ENCODE assay signal across 14 cellular contexts in the genomic region with DNA sequence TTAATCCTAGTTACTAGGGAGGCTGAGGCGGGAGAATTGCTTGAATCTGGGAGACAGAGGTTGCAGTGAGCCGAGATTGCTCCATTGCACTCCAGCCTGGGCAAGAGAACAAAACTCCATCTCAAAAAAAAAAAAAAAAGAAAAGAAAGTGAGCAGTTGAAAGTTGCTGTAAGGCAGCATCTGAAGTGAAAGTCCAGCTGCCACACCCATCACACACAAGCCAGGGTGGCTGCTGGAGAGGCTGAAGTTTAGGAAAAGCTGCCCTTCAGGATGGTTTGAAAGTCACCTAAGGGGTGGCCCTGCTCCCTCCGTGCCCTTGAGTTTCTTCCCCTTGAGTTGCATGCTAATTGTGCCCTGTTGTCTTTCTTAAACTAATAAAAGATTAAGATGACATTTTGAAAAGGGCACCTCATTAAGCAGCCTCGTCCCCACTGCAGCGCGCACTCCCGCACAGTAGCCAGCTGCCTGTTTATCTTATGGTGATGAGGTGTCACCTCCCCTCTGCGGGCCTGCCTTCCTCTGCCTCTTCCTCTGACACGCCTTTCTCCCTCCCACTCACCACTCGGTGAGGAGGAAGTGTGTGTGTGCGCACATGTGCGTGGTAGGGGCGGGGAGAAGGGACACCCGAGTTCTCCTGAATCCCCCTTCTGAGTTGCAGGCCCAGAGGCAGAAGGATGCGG.
DNase-seq lines count a peak whose midpoint lies in the region; ATAC-seq, FAIRE-seq and TF ChIP-seq lines count a peak whose summit lies in the region.
"Had no signal": no experiment of that assay in that cellular context is flagged by ENCODE, and none has a peak within 500 bp of the region (broad histone marks: within the 10 kb centered on the region; RNA-seq: fewer than 3 reads in every experiment).

No MANE protein-coding gene starts in this region.

- H2AFZ ChIP-seq in K562 (ENCODE audit: low read depth, low read length), result peak overlapping the region; percentile 79
- H2AFZ ChIP-seq: parathyroid adenoma had no signal

- WGBS in K562 (ENCODE audit: insufficient coverage, low coverage, missing lambda C conversion rate), result 7% methylated on average over 11 of the region's 15 CpGs
- WGBS in aorta, 2 donors, result 79 to 81% methylated on average over 15 of the region's 15 CpGs

- no peak for TF ChIP-seq CTCF in K562 (IDR thresholded peaks at IDR 0.05 in 2 of 3, conservative IDR thresholded peaks at IDR 0.05 in 1 of 3; ENCODE audit: insufficient read depth in 2 of 3, low read depth in 1 of 3, low read length in 3 of 3)
- TF ChIP-seq CTCF in foreskin fibroblast (IDR thresholded peaks at IDR 0.05; ENCODE audit: low read depth, low read length), result no peak

- no peak for FAIRE-seq in K562 (lab: Jason Lieb, UNC)

- intact Hi-C loops in K562 (cut with micrococcal nuclease), result loop anchor here (10.0 kb wide), 1 partner anchor 191 kb away; no protein-coding TSS in a partner anchor
- intact Hi-C loops in aorta (cut with DNase I), result loop anchor here (5.0 to 10.0 kb wide), 3 partner anchors 619 to 891 kb away; a partner anchor contains a TSS

- BruUV-seq in K562 (replicated peaks; lab: Mats Ljungman, UMichigan), result no TSS peak

- DNase-seq in activated CD4-positive, alpha-beta T cell treated with anti-CD3 and anti-CD28 coated beads, Interleukin-2, amount 50 U/mL, for 48 hours, result peak; percentile 29 to 38
- DNase-seq in K562 (ENCODE audit: extremely low read depth in 1 of 4, low spot score in 3 of 4) (peak; percentile 37 to 51 (median 40)), SW 1271 (lab: John Stamatoyannopoulos, UW) (no peak), aorta (no peak), foreskin fibroblast (no peak), NAMALWA (ENCODE audit: low spot score) (no peak)
- peak in 2 of 3 donors; percentile 2 to 5 for DNase-seq in stimulated activated CD4-positive, alpha-beta T cell treated with anti-CD3 and anti-CD28 coated beads, TNF-alpha, amount 100 ng/mL, for 1 hour (ENCODE audit: low read depth in 3 of 3, low spot score in 1 of 3)
- DNase-seq: cerebellar nuclear complex, DMS53, foreskin melanocyte, NCI-H2171 treated with DMSO at 0.1 percent for 48 hours, RPMI8226 had no signal

- no peaks in the 10 kb centered on the region for H3K79me2 ChIP-seq in K562 (ENCODE audit: control insufficient read depth, insufficient read depth, low read length)
- H3K79me2 ChIP-seq: parathyroid adenoma had no signal

- H3K27ac ChIP-seq in K562 (ENCODE audit: extremely low read depth, low read depth, low read length), result no peak overlapping the region
- no peak overlapping the region for H3K27ac ChIP-seq in aorta (ENCODE audit: low read depth in 1 of 2, low read length in 2 of 2)
- H3K27ac ChIP-seq: parathyroid adenoma had no signal

- no peak for TF ChIP-seq EP300 in K562 (IDR thresholded peaks at IDR 0.05; ENCODE audit: low read length)

- CTCF ChIA-PET in K562 (lab: Yijun Ruan, JAX; ENCODE audit: low intra/inter-chr PET ratio), result no interaction called here

- H3K27me3 ChIP-seq in K562 (ENCODE audit: control insufficient read depth in 2 of 2, insufficient read depth in 2 of 2, low read length in 2 of 2), result peaks cover 7 to 28% of the 10 kb centered on the region in 2 experiments; a peak in 3 of 5 replicates
- no peaks in the 10 kb centered on the region for H3K27me3 ChIP-seq in aorta (ENCODE audit: control insufficient read depth in 1 of 2, insufficient read depth in 2 of 2, low read length in 1 of 2)

- no peaks in the 10 kb centered on the region; a peak in 1 of 5 replicates for H3K4me1 ChIP-seq in K562 (replicated peaks in 1 of 2; ENCODE audit: control insufficient read depth in 2 of 2, insufficient read depth in 2 of 2, low read length in 2 of 2)
- H3K4me1 ChIP-seq in aorta (ENCODE audit: control insufficient read depth in 1 of 2, insufficient read depth in 2 of 2, low read length in 2 of 2), result no peaks in the 10 kb centered on the region
- H3K4me1 ChIP-seq: parathyroid adenoma had no signal

- no peak for TF ChIP-seq POLR2A in K562 (conservative IDR thresholded peaks at IDR 0.05)

- H3K9ac ChIP-seq in K562 (ENCODE audit: insufficient read depth in 1 of 2, low read depth in 2 of 2, low read length in 2 of 2), result no peak overlapping the region
- H3K9ac ChIP-seq: parathyroid adenoma had no signal

- TF ChIP-seq RAD21 in K562 (CRISPR knock-in tag; conservative IDR thresholded peaks at IDR 0.05 in 1 of 2, IDR thresholded peaks at IDR 0.05 in 1 of 2), result no peak

- H3K4me3 ChIP-seq in K562 (no peak overlapping the region), aorta (ENCODE audit: low read length in 2 of 2) (no peak overlapping the region), foreskin fibroblast (ENCODE audit: low read depth in 1 of 2, low read length in 2 of 2) (no peak overlapping the region)

- in situ Hi-C loops in K562 (cut with MboI), result no loop called here

- H3K36me3 ChIP-seq in K562 (ENCODE audit: control insufficient read depth, insufficient read depth, low read length) (no peaks in the 10 kb centered on the region), aorta (ENCODE audit: control insufficient read depth in 1 of 2, insufficient read depth in 2 of 2, low read length in 1 of 2) (no peaks in the 10 kb centered on the region)

- POLR2A ChIA-PET in K562 (lab: Yijun Ruan, JAX), result no interaction called here

- no peaks in the 10 kb centered on the region for H3K9me3 ChIP-seq in K562 (replicated peaks; ENCODE audit: control insufficient read depth, insufficient read depth, low read depth, low read length)
- no peaks in the 10 kb centered on the region for H3K9me3 ChIP-seq in aorta (ENCODE audit: control insufficient read depth, low read length)

- ATAC-seq in HG02885 (IDR thresholded peaks at IDR 0.05; ENCODE audit: poor library complexity, unreplicated experiment), result peak; percentile 61
- peak; percentile 62 for ATAC-seq in K562
- ATAC-seq in aorta (ENCODE audit: low FRiP score), result no peak

- peaks cover 3% of the 10 kb centered on the region; the same call in 1 of the 2 replicates for H4K20me1 ChIP-seq in K562 (replicated peaks; ENCODE audit: control insufficient read depth, insufficient read depth, low read length)

- no peaks in the 10 kb centered on the region for H3K9me1 ChIP-seq in K562 (ENCODE audit: control insufficient read depth, insufficient read depth, low read length)

- 0 out of 2 replicates have a peak overlapping the region, but pooled peaks have one; percentile 54 for H3K4me2 ChIP-seq in K562 (ENCODE audit: insufficient read depth, low read length)

TF ChIP-seq in K562, 482 proteins besides CTCF, POLR2A, EP300 and RAD21 (continues in another document):
- TF ChIP-seq NRF1 (conservative IDR thresholded peaks at IDR 0.05 in 1 of 2, IDR thresholded peaks at IDR 0.05 in 1 of 2), result peak; percentile 23 to 31; a peak in 3 of 4 replicates
- TF ChIP-seq EGR1 (conservative IDR thresholded peaks at IDR 0.05), result peak; percentile 29
- no peak for TF ChIP-seq ZC3H4 (CRISPR knock-in tag; IDR thresholded peaks at IDR 0.05; ENCODE audit: borderline replicate concordance)
- no peak for TF ChIP-seq GTF2F1 (IDR thresholded peaks at IDR 0.05; ENCODE audit: low read depth, low read length)
- TF ChIP-seq NELFE (IDR thresholded peaks at IDR 0.05; ENCODE audit: insufficient read depth, insufficient read length), result no peak
- TF ChIP-seq, protein P1, sequence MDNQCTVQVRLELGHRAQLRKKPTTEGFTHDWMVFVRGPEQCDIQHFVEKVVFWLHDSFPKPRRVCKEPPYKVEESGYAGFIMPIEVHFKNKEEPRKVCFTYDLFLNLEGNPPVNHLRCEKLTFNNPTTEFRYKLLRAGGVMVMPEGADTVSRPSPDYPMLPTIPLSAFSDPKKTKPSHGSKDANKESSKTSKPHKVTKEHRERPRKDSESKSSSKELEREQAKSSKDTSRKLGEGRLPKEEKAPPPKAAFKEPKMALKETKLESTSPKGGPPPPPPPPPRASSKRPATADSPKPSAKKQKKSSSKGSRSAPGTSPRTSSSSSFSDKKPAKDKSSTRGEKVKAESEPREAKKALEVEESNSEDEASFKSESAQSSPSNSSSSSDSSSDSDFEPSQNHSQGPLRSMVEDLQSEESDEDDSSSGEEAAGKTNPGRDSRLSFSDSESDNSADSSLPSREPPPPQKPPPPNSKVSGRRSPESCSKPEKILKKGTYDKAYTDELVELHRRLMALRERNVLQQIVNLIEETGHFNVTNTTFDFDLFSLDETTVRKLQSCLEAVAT (IDR thresholded peaks at IDR 0.05), result no peak
- peak; percentile 17 for TF ChIP-seq MEIS2 (IDR thresholded peaks at IDR 0.05; ENCODE audit: partially characterized antibody)
- TF ChIP-seq RNF2 (IDR thresholded peaks at IDR 0.05), result no peak
- TF ChIP-seq SPI1 (IDR thresholded peaks at IDR 0.05; ENCODE audit: borderline replicate concordance, low read depth, low read length), result peak; percentile 14; the same call in 1 of the 2 replicates
- TF ChIP-seq TAF15 (IDR thresholded peaks at IDR 0.05; ENCODE audit: low read depth, low read length), result no peak
- TF ChIP-seq TOE1 (IDR thresholded peaks at IDR 0.05; ENCODE audit: borderline replicate concordance), result no peak
- TF ChIP-seq TOE1 (CRISPR knock-in tag; IDR thresholded peaks at IDR 0.05; ENCODE audit: borderline replicate concordance, low read depth), result no peak
- TF ChIP-seq SAFB2 (IDR thresholded peaks at IDR 0.05; ENCODE audit: borderline replicate concordance, low read depth, low read length, severe bottlenecking), result no peak
- no peak for TF ChIP-seq CSDE1 (IDR thresholded peaks at IDR 0.05)
- TF ChIP-seq, protein P2, sequence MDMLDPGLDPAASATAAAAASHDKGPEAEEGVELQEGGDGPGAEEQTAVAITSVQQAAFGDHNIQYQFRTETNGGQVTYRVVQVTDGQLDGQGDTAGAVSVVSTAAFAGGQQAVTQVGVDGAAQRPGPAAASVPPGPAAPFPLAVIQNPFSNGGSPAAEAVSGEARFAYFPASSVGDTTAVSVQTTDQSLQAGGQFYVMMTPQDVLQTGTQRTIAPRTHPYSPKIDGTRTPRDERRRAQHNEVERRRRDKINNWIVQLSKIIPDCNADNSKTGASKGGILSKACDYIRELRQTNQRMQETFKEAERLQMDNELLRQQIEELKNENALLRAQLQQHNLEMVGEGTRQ (CRISPR knock-in tag; IDR thresholded peaks at IDR 0.05), result no peak
- TF ChIP-seq, protein P3, sequence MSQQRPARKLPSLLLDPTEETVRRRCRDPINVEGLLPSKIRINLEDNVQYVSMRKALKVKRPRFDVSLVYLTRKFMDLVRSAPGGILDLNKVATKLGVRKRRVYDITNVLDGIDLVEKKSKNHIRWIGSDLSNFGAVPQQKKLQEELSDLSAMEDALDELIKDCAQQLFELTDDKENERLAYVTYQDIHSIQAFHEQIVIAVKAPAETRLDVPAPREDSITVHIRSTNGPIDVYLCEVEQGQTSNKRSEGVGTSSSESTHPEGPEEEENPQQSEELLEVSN (IDR thresholded peaks at IDR 0.05; ENCODE audit: borderline replicate concordance in 1 of 2, extremely low read depth in 1 of 2, insufficient read depth in 1 of 2, insufficient read length in 1 of 2, low read depth in 1 of 2, low read length in 1 of 2, poor library complexity in 1 of 2, severe bottlenecking in 1 of 2), result peak in 1 of 2 experiments; percentile 23
- no peak for TF ChIP-seq KDM5B (IDR thresholded peaks at IDR 0.05; ENCODE audit: insufficient replicate concordance, low read depth, low read length)

Comparison
In these comparisons a context has a peak if more than half of its experiments do, and no peak if none do; other contexts are left out.
1. DNase-seq: peak in activated CD4-positive, alpha-beta T cell treated with anti-CD3 and anti-CD28 coated beads, Interleukin-2, amount 50 U/mL, for 48 hours (2 of 2), K562 (4 of 4) and stimulated activated CD4-positive, alpha-beta T cell treated with anti-CD3 and anti-CD28 coated beads, TNF-alpha, amount 100 ng/mL, for 1 hour (2 of 3); none in SW 1271 (0 of 2), aorta (0 of 2), foreskin fibroblast (0 of 2) and NAMALWA (single experiment).